In genomic region chr2:28870146-28870891, GRCh38 we compare ENCODE assay signal across 8 cellular contexts. TPM values are rescaled to one million over a fixed set of nuclear protein-coding genes. Genes with fewer than 3 reads are reported as not detected.
DNase-seq lines count a peak whose midpoint lies in the region; ATAC-seq and TF ChIP-seq lines count a peak whose summit lies in the region.

TRMT61B (minus strand) TSS chr2:28870309; CDS start chr2:28870277, 32 bp downstream.

- ATAC-seq in GM21737 (IDR thresholded peaks at IDR 0.05; ENCODE audit: unreplicated experiment), result peak; percentile 95

- DNase-seq in DMS79 (lab: John Stamatoyannopoulos, UW) (peak; percentile 89), KG1 (lab: John Stamatoyannopoulos, UW) (peak; percentile 95), epithelial cell of proximal tubule (ENCODE audit: low read depth) (peak; percentile 56), mucosa of gallbladder (ENCODE audit: low spot score) (peak; percentile 97)
- peak; percentile 98 for DNase-seq in activated T-cell treated with anti-CD3 and anti-CD28 coated beads, Interleukin-2, amount 50 U/mL, for 1 hour
- peak; percentile 98 for DNase-seq in stimulated activated CD8-positive, alpha-beta memory T cell treated with anti-CD3 and anti-CD28 coated beads, Interleukin-4, amount 100 ng/mL, for 24 hours (ENCODE audit: low read depth)

- TF ChIP-seq CTCF in epithelial cell of proximal tubule (conservative IDR thresholded peaks at IDR 0.05; ENCODE audit: low read depth, low read length), result no peak

- peak within 1 kb of the TSS; percentile 71 for H3K4me3 ChIP-seq in epithelial cell of proximal tubule (ENCODE audit: low read depth, low read length)

TF ChIP-seq in PFSK-1, 5 proteins besides CTCF, POLR2A, EP300 and RAD21:
- TF ChIP-seq POLR2AphosphoS5 (IDR thresholded peaks at IDR 0.05; ENCODE audit: low read depth, low read length) (peak; percentile 94), TAF1 (IDR thresholded peaks at IDR 0.05; ENCODE audit: borderline replicate concordance, insufficient read depth, low read length) (peak; percentile 81), FOXP2 (optimal IDR thresholded peaks at IDR 0.05; ENCODE audit: borderline replicate concordance, extremely low read depth, extremely low read length, insufficient read depth) (peak; percentile 97), SIN3A (IDR thresholded peaks at IDR 0.05; ENCODE audit: borderline replicate concordance, insufficient read depth, low read length) (peak; percentile 90; the same call in 1 of the 2 replicates)
- TF ChIP-seq, protein P1, sequence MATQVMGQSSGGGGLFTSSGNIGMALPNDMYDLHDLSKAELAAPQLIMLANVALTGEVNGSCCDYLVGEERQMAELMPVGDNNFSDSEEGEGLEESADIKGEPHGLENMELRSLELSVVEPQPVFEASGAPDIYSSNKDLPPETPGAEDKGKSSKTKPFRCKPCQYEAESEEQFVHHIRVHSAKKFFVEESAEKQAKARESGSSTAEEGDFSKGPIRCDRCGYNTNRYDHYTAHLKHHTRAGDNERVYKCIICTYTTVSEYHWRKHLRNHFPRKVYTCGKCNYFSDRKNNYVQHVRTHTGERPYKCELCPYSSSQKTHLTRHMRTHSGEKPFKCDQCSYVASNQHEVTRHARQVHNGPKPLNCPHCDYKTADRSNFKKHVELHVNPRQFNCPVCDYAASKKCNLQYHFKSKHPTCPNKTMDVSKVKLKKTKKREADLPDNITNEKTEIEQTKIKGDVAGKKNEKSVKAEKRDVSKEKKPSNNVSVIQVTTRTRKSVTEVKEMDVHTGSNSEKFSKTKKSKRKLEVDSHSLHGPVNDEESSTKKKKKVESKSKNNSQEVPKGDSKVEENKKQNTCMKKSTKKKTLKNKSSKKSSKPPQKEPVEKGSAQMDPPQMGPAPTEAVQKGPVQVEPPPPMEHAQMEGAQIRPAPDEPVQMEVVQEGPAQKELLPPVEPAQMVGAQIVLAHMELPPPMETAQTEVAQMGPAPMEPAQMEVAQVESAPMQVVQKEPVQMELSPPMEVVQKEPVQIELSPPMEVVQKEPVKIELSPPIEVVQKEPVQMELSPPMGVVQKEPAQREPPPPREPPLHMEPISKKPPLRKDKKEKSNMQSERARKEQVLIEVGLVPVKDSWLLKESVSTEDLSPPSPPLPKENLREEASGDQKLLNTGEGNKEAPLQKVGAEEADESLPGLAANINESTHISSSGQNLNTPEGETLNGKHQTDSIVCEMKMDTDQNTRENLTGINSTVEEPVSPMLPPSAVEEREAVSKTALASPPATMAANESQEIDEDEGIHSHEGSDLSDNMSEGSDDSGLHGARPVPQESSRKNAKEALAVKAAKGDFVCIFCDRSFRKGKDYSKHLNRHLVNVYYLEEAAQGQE (IDR thresholded peaks at IDR 0.05; ENCODE audit: insufficient read depth in 1 of 2, low read depth in 2 of 2, low read length in 2 of 2), result peak in 1 of 2 experiments; percentile 57; a peak in 1 of 4 replicates

RNA-seq across cellular contexts. Expression of gene TRMT61B, which starts in this region (rescaled TPM):
- 9.5 TPM for polyA plus RNA-seq in PFSK-1 (2012; ENCODE audit: insufficient read length, low read depth)
- 10.5 and 19.0 TPM in 2 replicates for total RNA-seq in epithelial cell of proximal tubule
- 14.6 TPM for total RNA-seq in mucosa of gallbladder

Comparison
In these comparisons a context has a peak if more than half of its experiments do, and no peak if none do; other contexts are left out.
1. Peak in every context shown above with its lines: DNase-seq, ATAC-seq and H3K4me3 ChIP-seq.